8 cellular contexts compared by ENCODE assay signal in genomic region chr19:39389621-39390414, GRCh38. TPM values are rescaled to one million over a fixed set of nuclear protein-coding genes. Genes with fewer than 3 reads are reported as not detected.
DNase-seq lines count a peak whose midpoint lies in the region; ATAC-seq and TF ChIP-seq lines count a peak whose summit lies in the region.

No MANE protein-coding gene starts in this region.

- intact Hi-C loops in ascending aorta (cut with DNase I) (loop anchor here (2.0 kb wide), 4 partner anchors 23 to 143 kb away; partner anchors contain the start of genes EID2B, PLEKHG2, SAMD4B and TIMM50), right lobe of liver (cut with DNase I) (no loop called here), transverse colon (cut with DNase I; ENCODE audit: low total_unique reads) (no loop called here)

- ATAC-seq in right lobe of liver: no peak
- ATAC-seq in GM18858 (IDR thresholded peaks at IDR 0.05; ENCODE audit: unreplicated experiment): no peak
- ATAC-seq in HG03520 (IDR thresholded peaks at IDR 0.05; ENCODE audit: unreplicated experiment): no peak

- H3K4me3 ChIP-seq in ascending aorta (peak overlapping the region; percentile 78 to 93), right lobe of liver (peak overlapping the region; percentile 82 to 95 (median 88)), transverse colon (peak overlapping the region in 3 of 4 donors; percentile 71 to 95 (median 82))

- no peak for TF ChIP-seq CTCF in ascending aorta (IDR thresholded peaks at IDR 0.05)
- no peak for TF ChIP-seq CTCF in right lobe of liver (IDR thresholded peaks at IDR 0.05)
- TF ChIP-seq CTCF in transverse colon (IDR thresholded peaks at IDR 0.05): no peak

- H3K27ac Mint-ChIP-seq in activated naive CD4-positive, alpha-beta T cell treated with anti-CD3 and anti-CD28 coated beads, Interleukin-2, amount 50 U/mL, for 24 hours: peak overlapping the region; percentile 94

- H3K36me3 ChIP-seq in ascending aorta (peaks cover 55 to 58% of the 10 kb centered on the region in 2 donors), right lobe of liver (peaks cover 0 to 46% (median 9%) of the 10 kb centered on the region in 4 donors), transverse colon (peaks cover 0 to 17% (median 7%) of the 10 kb centered on the region in 4 donors)

- no peaks in the 10 kb centered on the region for H3K27me3 Mint-ChIP-seq in activated naive CD4-positive, alpha-beta T cell treated with anti-CD3 and anti-CD28 coated beads, Interleukin-2, amount 50 U/mL, for 24 hours

- DNase-seq in activated naive CD4-positive, alpha-beta T cell treated with Interleukin-2 at 50 U/mL for 16 hours: no peak
- DNase-seq in ascending aorta (ENCODE audit: low spot score in 2 of 2) (no peak), right lobe of liver (no peak), transverse colon (no peak), NCI-H146 (lab: John Stamatoyannopoulos, UW) (no peak)

- H3K27me3 ChIP-seq in ascending aorta (no peaks in the 10 kb centered on the region), right lobe of liver (no peaks in the 10 kb centered on the region), transverse colon (no peaks in the 10 kb centered on the region)

- in situ Hi-C loops in transverse colon (cut with MboI; ENCODE audit: low pct_ligation_motif_present in 1 of 4, low pct_unique_long_range_greater_than_20kb in 1 of 4, low sequenced_read_pairs in 3 of 4): loop anchor here in 1 of 4 donors (10.0 kb wide), 1 partner anchor 45 kb away; the partner anchor contains the start of gene SAMD4B

- TF ChIP-seq EP300 in transverse colon (IDR thresholded peaks at IDR 0.05; ENCODE audit: low read depth): no peak

- 59% methylated on average over 7 of the region's 13 CpGs for WGBS in right lobe of liver (ENCODE audit: insufficient coverage, low coverage, low lambda C conversion rate, missing lambda C conversion rate)
- WGBS in transverse colon (ENCODE audit: low coverage in 1 of 2), 2 donors: 73% methylated on average over 13 of the region's 13 CpGs; no CpG with 5 or more reads in 1 of the 2 donors

- H3K4me1 ChIP-seq in ascending aorta (peaks cover 8 to 21% of the 10 kb centered on the region in 2 donors), right lobe of liver (peaks cover 0 to 18% (median 11%) of the 10 kb centered on the region in 4 donors), transverse colon (peaks cover 5 to 23% (median 20%) of the 10 kb centered on the region in 4 donors)

- peak overlapping the region; percentile 98 to 100 for H3K27ac ChIP-seq in ascending aorta
- peak overlapping the region in 2 of 3 donors; percentile 92 to 98 for H3K27ac ChIP-seq in right lobe of liver
- peak overlapping the region; percentile 94 to 100 (median 98) for H3K27ac ChIP-seq in transverse colon

- peaks cover 10% of the 10 kb centered on the region for H3K36me3 Mint-ChIP-seq in activated naive CD4-positive, alpha-beta T cell treated with anti-CD3 and anti-CD28 coated beads, Interleukin-2, amount 50 U/mL, for 24 hours

- H3K4me1 Mint-ChIP-seq in activated naive CD4-positive, alpha-beta T cell treated with anti-CD3 and anti-CD28 coated beads, Interleukin-2, amount 50 U/mL, for 24 hours: peaks cover 35% of the 10 kb centered on the region

- TF ChIP-seq POLR2A in right lobe of liver (IDR thresholded peaks at IDR 0.05) (no peak), transverse colon (IDR thresholded peaks at IDR 0.05) (no peak)

- H3K9me3 Mint-ChIP-seq in activated naive CD4-positive, alpha-beta T cell treated with anti-CD3 and anti-CD28 coated beads, Interleukin-2, amount 50 U/mL, for 24 hours: no peaks in the 10 kb centered on the region

- H3K9me3 ChIP-seq in ascending aorta (no peaks in the 10 kb centered on the region), right lobe of liver (no peaks in the 10 kb centered on the region), transverse colon (no peaks in the 10 kb centered on the region)

- peak overlapping the region; percentile 96 for H3K4me3 Mint-ChIP-seq in activated naive CD4-positive, alpha-beta T cell treated with anti-CD3 and anti-CD28 coated beads, Interleukin-2, amount 50 U/mL, for 24 hours

RNA-seq across cellular contexts. Expression of gene PAF1, which starts 1.1 kb away (rescaled TPM):
- total RNA-seq in ascending aorta (12.7 TPM), right lobe of liver (10 to 100 TPM; 18.6 to 34.9 (median 24.8) TPM), transverse colon (10 to 100 TPM; 37.8 to 71.2 (median 43.0) TPM)

RNA-seq across cellular contexts. Expression of gene MED29, which starts 1.4 kb away (rescaled TPM):
- total RNA-seq in ascending aorta (60.8 TPM), right lobe of liver (10 to 100 TPM; 19.4 to 38.1 (median 24.1) TPM), transverse colon (10 to 100 TPM; 22.8 to 37.4 (median 27.8) TPM)

RNA-seq across cellular contexts. Expression of gene ZFP36, which starts 16.8 kb away (rescaled TPM):
- total RNA-seq in ascending aorta: 1,166 TPM
- 100 to 1,000 TPM in 3 of 6 experiments, 10 to 100 TPM in 3; 28.3 to 156 (median 91.7) TPM for total RNA-seq in right lobe of liver
- 100 to 1,000 TPM; 280 to 924 (median 309) TPM for total RNA-seq in transverse colon

RNA-seq across cellular contexts. Expression of gene PLEKHG2, which starts 22.7 kb away (rescaled TPM):
- 52.9 TPM for total RNA-seq in ascending aorta
- 10 to 100 TPM in 1 of 6 experiments, 1 to 10 TPM in 5; 1.6 to 15.0 (median 6.3) TPM for total RNA-seq in right lobe of liver
- 10 to 100 TPM in 2 of 4 donors, 1 to 10 TPM in 2; 6.1 to 27.7 (median 11.9) TPM for total RNA-seq in transverse colon

RNA-seq across cellular contexts. Expression of gene RPS16, which starts 45.9 kb away (rescaled TPM):
- total RNA-seq in ascending aorta: 1,453 TPM
- 100 to 1,000 TPM; 448 to 643 (median 568) TPM for total RNA-seq in right lobe of liver
- 1,000 to 10,000 TPM in 3 of 4 donors, 100 to 1,000 TPM in 1; 718 to 1,665 (median 1,335) TPM for total RNA-seq in transverse colon
